ENCODE assay signal across 8 cellular contexts in genomic region chr7:158814637-158815036, GRCh38. TPM values are rescaled to one million over a fixed set of nuclear protein-coding genes. Genes with fewer than 3 reads are reported as not detected.
DNase-seq lines count a peak whose midpoint lies in the region; ATAC-seq, FAIRE-seq and TF ChIP-seq lines count a peak whose summit lies in the region.

No MANE protein-coding gene starts in this region.

- peak overlapping the region; percentile 83 for H3K4me2 ChIP-seq in Loucy (ENCODE audit: low read depth, low read length, poor library complexity, severe bottlenecking)
- no peak overlapping the region for H3K4me2 ChIP-seq in K562 (ENCODE audit: insufficient read depth, low read length)

- H3K36me3 ChIP-seq in Loucy (ENCODE audit: insufficient read depth, low read length) (peaks cover 4% of the 10 kb centered on the region; the same call in 1 of the 2 replicates), K562 (ENCODE audit: control insufficient read depth, insufficient read depth, low read length) (peaks cover 28% of the 10 kb centered on the region), neutrophil (no peaks in the 10 kb centered on the region), prostate gland (no peaks in the 10 kb centered on the region)

- WGBS in K562 (ENCODE audit: insufficient coverage, low coverage, missing lambda C conversion rate) = 86% methylated on average over 2 of the region's 2 CpGs
- 84% methylated on average over 2 of the region's 2 CpGs for WGBS in prostate gland

- DNase-seq in GM12891 (ENCODE audit: insufficient read length, low spot score) (no peak), K562 (ENCODE audit: extremely low read depth in 1 of 4, low spot score in 3 of 4) (peak in 1 of 4 experiments; percentile 25), sciatic nerve (ENCODE audit: low spot score) (no peak), prostate gland (ENCODE audit: low spot score) (no peak), AML-193 (lab: John Stamatoyannopoulos, UW) (no peak)

- TF ChIP-seq POLR2A in GM12891 (IDR thresholded peaks at IDR 0.05; ENCODE audit: low read depth, low read length) = no peak
- TF ChIP-seq POLR2A in K562 (conservative IDR thresholded peaks at IDR 0.05) = no peak
- TF ChIP-seq POLR2A in prostate gland (IDR thresholded peaks at IDR 0.05) = no peak

- H3K4me1 ChIP-seq in Loucy (ENCODE audit: insufficient read depth, low read length, poor library complexity, severe bottlenecking) (peaks cover 96% of the 10 kb centered on the region), K562 (replicated peaks in 1 of 2; ENCODE audit: control insufficient read depth in 2 of 2, insufficient read depth in 2 of 2, low read length in 2 of 2) (peaks cover 21 to 53% of the 10 kb centered on the region in 2 experiments), neutrophil (ENCODE audit: control insufficient read depth in 1 of 2, insufficient read depth in 1 of 2, low read depth in 1 of 2, low read length in 1 of 2) (peaks cover 24 to 45% of the 10 kb centered on the region in 2 experiments), prostate gland (replicated peaks) (no peaks in the 10 kb centered on the region)

- peak overlapping the region; percentile 63 for H3K9ac ChIP-seq in Loucy (ENCODE audit: low read depth, low read length, poor library complexity, severe bottlenecking)
- peak overlapping the region in 1 of 2 experiments; percentile 1; a peak in 1 of 4 replicates for H3K9ac ChIP-seq in K562 (ENCODE audit: insufficient read depth in 1 of 2, low read depth in 2 of 2, low read length in 2 of 2)

- FAIRE-seq in GM12891 (lab: Jason Lieb, UNC) = no peak
- FAIRE-seq in K562 (lab: Jason Lieb, UNC) = no peak

- H3K27ac ChIP-seq in K562 (ENCODE audit: extremely low read depth, low read depth, low read length) = no peak overlapping the region; the same call in 2 of the 3 replicates
- peak overlapping the region; percentile 37 for H3K27ac ChIP-seq in neutrophil
- no peak overlapping the region for H3K27ac ChIP-seq in prostate gland

- POLR2A ChIA-PET in K562 (lab: Yijun Ruan, JAX) = interaction anchor here (0.6 to 3.1 kb wide), 4 partner anchors 11 to 163 kb away, joined by 3 to 23 read pairs (median 4); no protein-coding TSS in a partner anchor

- H3K27me3 ChIP-seq in Loucy (ENCODE audit: insufficient read depth, low read length, poor library complexity, severe bottlenecking) (no peaks in the 10 kb centered on the region), K562 (ENCODE audit: control insufficient read depth in 2 of 2, insufficient read depth in 2 of 2, low read length in 2 of 2) (no peaks in the 10 kb centered on the region), neutrophil (no peaks in the 10 kb centered on the region), prostate gland (replicated peaks; ENCODE audit: insufficient read depth) (no peaks in the 10 kb centered on the region)

- H3K9me1 ChIP-seq in K562 (ENCODE audit: control insufficient read depth, insufficient read depth, low read length) = peaks cover 16% of the 10 kb centered on the region

- in situ Hi-C loops in K562 (cut with MboI) = no loop called here

- ATAC-seq in K562 (peak; percentile 3; the same call in 1 of the 3 replicates), sciatic nerve (no peak), GM19035 (IDR thresholded peaks at IDR 0.05; ENCODE audit: unreplicated experiment) (no peak)

- no peak for TF ChIP-seq CTCF in Loucy (conservative IDR thresholded peaks at IDR 0.05; ENCODE audit: low read length)
- no peak for TF ChIP-seq CTCF in K562 (IDR thresholded peaks at IDR 0.05 in 2 of 3, conservative IDR thresholded peaks at IDR 0.05 in 1 of 3; ENCODE audit: insufficient read depth in 2 of 3, low read depth in 1 of 3, low read length in 3 of 3)
- TF ChIP-seq CTCF in neutrophil (IDR thresholded peaks at IDR 0.05) = no peak
- no peak for TF ChIP-seq CTCF in prostate gland (IDR thresholded peaks at IDR 0.05)

- intact Hi-C loops in K562 (cut with micrococcal nuclease) = no loop called here
- intact Hi-C loops in sciatic nerve (cut with DNase I) = no loop called here
- intact Hi-C loops in prostate gland (cut with DNase I) = no loop called here

- no peak for TF ChIP-seq RAD21 in K562 (CRISPR knock-in tag; conservative IDR thresholded peaks at IDR 0.05 in 1 of 2, IDR thresholded peaks at IDR 0.05 in 1 of 2)

- BruUV-seq in K562 (replicated peaks; lab: Mats Ljungman, UMichigan) = no TSS peak

- TF ChIP-seq EP300 in K562 (IDR thresholded peaks at IDR 0.05; ENCODE audit: low read length) = no peak

- H3K79me2 ChIP-seq in Loucy (ENCODE audit: insufficient read depth, low read length) (peaks cover 98% of the 10 kb centered on the region), K562 (ENCODE audit: control insufficient read depth, insufficient read depth, low read length) (peaks cover 97% of the 10 kb centered on the region)

- peaks cover 12% of the 10 kb centered on the region; the same call in 1 of the 2 replicates for H3F3A ChIP-seq in Loucy (ENCODE audit: low read depth)

- H3K4me3 ChIP-seq in Loucy (ENCODE audit: low read length, poor library complexity, severe bottlenecking) = peak overlapping the region; percentile 73
- H3K4me3 ChIP-seq in K562 = no peak overlapping the region
- no peak overlapping the region for H3K4me3 ChIP-seq in neutrophil (ENCODE audit: low read depth in 1 of 2, low read length in 1 of 2)
- H3K4me3 ChIP-seq in prostate gland = no peak overlapping the region

- peaks cover 57% of the 10 kb centered on the region for H4K20me1 ChIP-seq in Loucy (ENCODE audit: insufficient read depth, low read length, poor library complexity, severe bottlenecking)
- peaks cover 48% of the 10 kb centered on the region for H4K20me1 ChIP-seq in K562 (replicated peaks; ENCODE audit: control insufficient read depth, insufficient read depth, low read length)

- H3K9me2 ChIP-seq in Loucy (replicated peaks; ENCODE audit: low read depth, low read length) = no peaks in the 10 kb centered on the region

- CTCF ChIA-PET in K562 (lab: Yijun Ruan, JAX; ENCODE audit: low intra/inter-chr PET ratio) = no interaction called here

- H2AFZ ChIP-seq in Loucy (ENCODE audit: low read length) = no peak overlapping the region
- no peak overlapping the region for H2AFZ ChIP-seq in K562 (ENCODE audit: low read depth, low read length)

- H3K9me3 ChIP-seq in Loucy (ENCODE audit: insufficient read depth, low read depth, low read length) = no peaks in the 10 kb centered on the region
- H3K9me3 ChIP-seq in K562 (replicated peaks; ENCODE audit: control insufficient read depth, insufficient read depth, low read depth, low read length) = no peaks in the 10 kb centered on the region
- H3K9me3 ChIP-seq in neutrophil = no peaks in the 10 kb centered on the region
- no peaks in the 10 kb centered on the region for H3K9me3 ChIP-seq in prostate gland

TF ChIP-seq in GM12891, 5 proteins besides CTCF, POLR2A, EP300 and RAD21 (continues in another document):
- peak; percentile 74 for TF ChIP-seq SPI1 (IDR thresholded peaks at IDR 0.05; ENCODE audit: low read depth, low read length)
- no peak for TF ChIP-seq TAF1 (IDR thresholded peaks at IDR 0.05; ENCODE audit: low read depth, low read length)
- no peak for TF ChIP-seq PAX5 (IDR thresholded peaks at IDR 0.05; ENCODE audit: insufficient read depth, low read length, severe bottlenecking)

TF ChIP-seq in K562, 482 proteins besides CTCF, POLR2A, EP300 and RAD21:
- 0 out of 2 replicates have a peak, but pooled peaks have one; percentile 22 for TF ChIP-seq SPI1 (IDR thresholded peaks at IDR 0.05; ENCODE audit: borderline replicate concordance, low read depth, low read length)
- TF ChIP-seq ZNF253 (CRISPR knock-in tag; conservative IDR thresholded peaks at IDR 0.05) = no peak
TF ChIP-seq in K562: peak in this region for 1.

RNA-seq across cellular contexts. Expression of gene ESYT2, which starts 14.7 kb away (rescaled TPM):
- 15.4 TPM for polyA plus RNA-seq in GM12891 (2012; ENCODE audit: low read depth, missing spikeins)
- total RNA-seq in K562 (2011; cell fraction: chromatin; rRNA removed; ENCODE audit: low replicate concordance) = 111 and 160 TPM in 2 replicates
- 87.6 and 91.1 TPM in 2 replicates for total RNA-seq in K562 (2011; cell fraction: nucleolus; rRNA removed)
- total RNA-seq in K562 (2011; cell fraction: nucleoplasm; rRNA removed) = 118 and 155 TPM in 2 replicates
- 64.7 and 68.7 TPM in 2 replicates for total RNA-seq in K562 (2014; rRNA removed)
- total RNA-seq in K562 (2014; rRNA removed; fragmentation: Illumina TruSeq; extraction: Trizol) = 70.9 and 72.5 TPM in 2 replicates
- 63.1 and 67.1 TPM in 2 replicates for total RNA-seq in K562 (2015; rRNA removed; fragmentation: Illumina TruSeq; extraction: Trizol)
- total RNA-seq in K562 (2021) = 62.4 and 67.5 TPM in 2 replicates
- polyA plus RNA-seq in K562 (2011; rRNA removed) = 57.5 and 86.9 TPM in 2 replicates
- 44.1 and 45.9 TPM in 2 replicates for polyA plus RNA-seq in K562 (2011; cell fraction: cytosol; rRNA removed)
- 43.3 and 60.6 TPM in 2 replicates for polyA plus RNA-seq in K562 (2011; cell fraction: nucleus; rRNA removed)
- 47.5 and 54.2 TPM in 2 replicates for polyA plus RNA-seq in K562 (2012)
- polyA plus RNA-seq in K562 (2014; fragmentation: Illumina TruSeq; extraction: Trizol) = 55.5 and 58.2 TPM in 2 replicates
- 1 to 10 TPM; 5.8 to 8.3 TPM for polyA plus RNA-seq in K562 (2014; fragmentation: Nextera tagmentation; extraction: Ambion mirVana)
- 44.0 and 45.2 TPM in 2 replicates for polyA plus RNA-seq in K562 (2014; rRNA removed)
- polyA minus RNA-seq in K562 (2011; rRNA and poly(A)+ RNA removed) = 119 and 154 TPM in 2 replicates
- 70.0 and 93.0 TPM in 2 replicates for polyA minus RNA-seq in K562 (2011; cell fraction: cytosol; rRNA and poly(A)+ RNA removed)
- 35.4 and 43.4 TPM in 2 replicates for polyA minus RNA-seq in K562 (2011; cell fraction: nucleus; rRNA and poly(A)+ RNA removed)
- 103 TPM for total RNA-seq in sciatic nerve
- total RNA-seq in prostate gland = 10 to 100 TPM; 60.8 to 75.1 TPM

RNA-seq across cellular contexts. Expression of gene DYNC2I1, which starts 41.7 kb away (rescaled TPM):
- polyA plus RNA-seq in GM12891 (2012; ENCODE audit: low read depth, missing spikeins) = 7.6 TPM
- total RNA-seq in K562 (2011; cell fraction: chromatin; rRNA removed; ENCODE audit: low replicate concordance) = 95.4 and 308 TPM in 2 replicates
- total RNA-seq in K562 (2011; cell fraction: nucleolus; rRNA removed) = 44.7 and 52.6 TPM in 2 replicates
- total RNA-seq in K562 (2011; cell fraction: nucleoplasm; rRNA removed) = 111 and 142 TPM in 2 replicates
- total RNA-seq in K562 (2014; rRNA removed) (24.7 and 28.3 TPM in 2 replicates), K562 (2014; rRNA removed; fragmentation: Illumina TruSeq; extraction: Trizol) (21.9 and 24.0 TPM in 2 replicates), K562 (2015; rRNA removed; fragmentation: Illumina TruSeq; extraction: Trizol) (17.7 and 20.6 TPM in 2 replicates), K562 (2021) (23.1 and 27.1 TPM in 2 replicates), sciatic nerve (29.6 TPM), prostate gland (10 to 100 TPM; 14.3 to 35.0 TPM)
- polyA plus RNA-seq in K562 (2011; rRNA removed) (33.3 and 37.9 TPM in 2 replicates), K562 (2014; fragmentation: Illumina TruSeq; extraction: Trizol) (20.3 and 36.5 TPM in 2 replicates), K562 (2014; fragmentation: Nextera tagmentation; extraction: Ambion mirVana) (1 to 10 TPM; 1.3 to 1.6 TPM), K562 (2014; rRNA removed) (39.3 and 42.5 TPM in 2 replicates)
- 44.5 and 61.9 TPM in 2 replicates for polyA plus RNA-seq in K562 (2011; cell fraction: cytosol; rRNA removed)
- polyA plus RNA-seq in K562 (2011; cell fraction: nucleus; rRNA removed) = 138 and 267 TPM in 2 replicates
- polyA plus RNA-seq in K562 (2012) = 27.1 and 46.7 TPM in 2 replicates
- 42.0 and 45.1 TPM in 2 replicates for polyA minus RNA-seq in K562 (2011; rRNA and poly(A)+ RNA removed)
- 20.7 and 21.2 TPM in 2 replicates for polyA minus RNA-seq in K562 (2011; cell fraction: cytosol; rRNA and poly(A)+ RNA removed)
- polyA minus RNA-seq in K562 (2011; cell fraction: nucleus; rRNA and poly(A)+ RNA removed) = 40.8 and 41.6 TPM in 2 replicates
